ENCODE assay signal across 21 cellular contexts in genomic region chr7:80243425-80243824, GRCh38.
DNase-seq lines count a peak whose midpoint lies in the region; ATAC-seq, FAIRE-seq and TF ChIP-seq lines count a peak whose summit lies in the region.
"Had no signal": no experiment of that assay in that cellular context is flagged by ENCODE, and none has a peak within 500 bp of the region (broad histone marks: within the 10 kb centered on the region; RNA-seq: fewer than 3 reads in every experiment).

No MANE protein-coding gene starts in this region.

- in situ Hi-C loops in IMR-90 (cut with MboI; ENCODE audit: low sequenced_read_pairs), result no loop called here

- H4K20me1 ChIP-seq in IMR-90 (ENCODE audit: insufficient read depth, low read length), result no peaks in the 10 kb centered on the region

- H3K9me3 ChIP-seq in A549, result no peaks in the 10 kb centered on the region
- no peaks in the 10 kb centered on the region for H3K9me3 ChIP-seq in IMR-90 (ENCODE audit: control insufficient read depth, insufficient read depth, low read length)
- H3K9me3 ChIP-seq in parathyroid adenoma (ENCODE audit: control insufficient read depth, low read length), result no peaks in the 10 kb centered on the region
- H3K9me3 ChIP-seq: SK-N-SH had no signal

- H3K79me2 ChIP-seq in parathyroid adenoma, result no peaks in the 10 kb centered on the region

- no peak overlapping the region for H3K56ac ChIP-seq in IMR-90 (ENCODE audit: extremely low read depth, insufficient read depth, low read length)

- H3K36me3 ChIP-seq in IMR-90 (ENCODE audit: control insufficient read depth, insufficient read depth, low read length) (no peaks in the 10 kb centered on the region), parathyroid adenoma (ENCODE audit: control insufficient read depth, insufficient read depth, low read length) (no peaks in the 10 kb centered on the region)

- 79% methylated on average over 4 of the region's 4 CpGs for WGBS in A549 (ENCODE audit: missing lambda C conversion rate)
- 83% methylated on average over 2 of the region's 4 CpGs; no CpG with 5 or more reads in 1 of the 2 experiments for WGBS in IMR-90 (ENCODE audit: extremely low coverage in 2 of 2, insufficient read length in 1 of 2), 2 experiments

- no peak for ATAC-seq in A549
- ATAC-seq in IMR-90 (ENCODE audit: low read depth), result no peak
- no peak for ATAC-seq in HG03565 (IDR thresholded peaks at IDR 0.05; ENCODE audit: unreplicated experiment)

- no peak overlapping the region for H4K5ac ChIP-seq in IMR-90 (ENCODE audit: low read depth, low read length)

- H3K4me1 ChIP-seq in A549 (no peaks in the 10 kb centered on the region), IMR-90 (ENCODE audit: control insufficient read depth, insufficient read depth, low read length) (peaks cover 7% of the 10 kb centered on the region), parathyroid adenoma (no peaks in the 10 kb centered on the region)

- H2BK20ac ChIP-seq in IMR-90 (ENCODE audit: low read depth, low read length), result no peak overlapping the region

- H3K27me3 ChIP-seq in IMR-90 (ENCODE audit: control insufficient read depth, insufficient read depth, low read length), result no peaks in the 10 kb centered on the region
- no peaks in the 10 kb centered on the region for H3K27me3 ChIP-seq in parathyroid adenoma (ENCODE audit: control insufficient read depth, insufficient read depth, low read length)

- no peak for TF ChIP-seq POLR2A in A549 (IDR thresholded peaks at IDR 0.05; ENCODE audit: low read length)
- TF ChIP-seq POLR2A in IMR-90 (IDR thresholded peaks at IDR 0.05; ENCODE audit: low read depth, low read length), result no peak

- no peak overlapping the region for H2BK120ac ChIP-seq in IMR-90 (ENCODE audit: low read depth, low read length)

- DNase-seq in A549 (ENCODE audit: low read depth in 1 of 2, low spot score in 1 of 2) (no peak), IMR-90 (no peak), fibroblast of villous mesenchyme (ENCODE audit: low read depth) (peak; percentile 46), AML-193 (lab: John Stamatoyannopoulos, UW) (no peak), AG08396 (ENCODE audit: low spot score) (no peak), GM10266 (ENCODE audit: extremely low spot score) (no peak)
- DNase-seq: CD8-positive, alpha-beta memory T cell; DMS79; Kasumi-1; NCI-H1105 treated with DMSO at 0.1 percent for 48 hours; NCI-H1694; NCI-H2107; NCI-H510A; NCI-H748 treated with DMSO at 0.1 percent for 48 hours; NK-92 treated with Interleukin-12 subunit alpha and Interleukin-12 subunit beta, amount 100 ng/mL, for 24 hours; OCI-M1; SK-N-SH had no signal

- BruUV-seq in IMR-90 (replicated peaks; lab: Mats Ljungman, UMichigan), result no TSS peak

- H3K23ac ChIP-seq in IMR-90 (ENCODE audit: low read depth, low read length), result no peak overlapping the region

- no peak for TF ChIP-seq EP300 in A549 (IDR thresholded peaks at IDR 0.05)

- CTCF ChIA-PET in A549 (lab: Yijun Ruan, JAX) (no interaction called here), IMR-90 (lab: Yijun Ruan, JAX) (no interaction called here)

- no peak overlapping the region; the same call in 1 of the 2 replicates for H3K14ac ChIP-seq in IMR-90 (replicated peaks; ENCODE audit: low read depth, low read length)

- H2AK9ac ChIP-seq in IMR-90 (replicated peaks; ENCODE audit: low read depth, low read length, poor library complexity), result no peak overlapping the region

- no peak overlapping the region for H2BK15ac ChIP-seq in IMR-90 (ENCODE audit: low read depth, low read length)

- H3K4me2 ChIP-seq in A549, result no peak overlapping the region
- H3K4me2 ChIP-seq in IMR-90 (ENCODE audit: low read depth, low read length), result no peak overlapping the region
- H3K4me2 ChIP-seq in parathyroid adenoma (ENCODE audit: low read length), result peak overlapping the region; percentile 22
- H3K4me2 ChIP-seq: SK-N-SH had no signal

- no peak for FAIRE-seq in A549 (lab: Jason Lieb, UNC)
- FAIRE-seq: A204.1, H54 had no signal

- no peak overlapping the region for H3K27ac ChIP-seq in A549
- no peak overlapping the region for H3K27ac ChIP-seq in IMR-90 (ENCODE audit: insufficient read depth, low read length)
- no peak overlapping the region for H3K27ac ChIP-seq in parathyroid adenoma

- H3K9me1 ChIP-seq in IMR-90 (ENCODE audit: insufficient read depth, low read length), result peaks cover 5% of the 10 kb centered on the region

- no peak overlapping the region for H3K4me3 ChIP-seq in A549
- no peak overlapping the region for H3K4me3 ChIP-seq in IMR-90 (ENCODE audit: insufficient read depth, low read depth, low read length)
- no peak overlapping the region for H3K4me3 ChIP-seq in fibroblast of villous mesenchyme (ENCODE audit: low read depth, low read length)
- H3K4me3 ChIP-seq in parathyroid adenoma (ENCODE audit: low read depth, low read length), result no peak overlapping the region

- intact Hi-C loops in IMR-90 (cut with micrococcal nuclease), result no loop called here

- H2AK5ac ChIP-seq in IMR-90 (ENCODE audit: low read depth, low read length), result no peak overlapping the region; the same call in 1 of the 2 replicates

- dilution Hi-C loops in IMR-90 (cut with HindIII; ENCODE audit: low sequenced_read_pairs, unreplicated experiment), result no loop called here

- POLR2A ChIA-PET in A549 (lab: Yijun Ruan, JAX), result no interaction called here
- POLR2A ChIA-PET in IMR-90 (lab: Charles Lee; ENCODE audit: unreplicated experiment), result no interaction called here

- TF ChIP-seq RAD21 in A549 (conservative IDR thresholded peaks at IDR 0.05 in 1 of 2, IDR thresholded peaks at IDR 0.05 in 1 of 2) (no peak), IMR-90 (IDR thresholded peaks at IDR 0.05; ENCODE audit: low read length) (no peak)

- H2AFZ ChIP-seq in IMR-90 (replicated peaks; ENCODE audit: low read length, poor library complexity), result no peak overlapping the region
- peak overlapping the region; percentile 40 for H2AFZ ChIP-seq in parathyroid adenoma

- no peak overlapping the region for H3K18ac ChIP-seq in IMR-90 (ENCODE audit: low read depth, low read length)

- H4K91ac ChIP-seq in IMR-90 (ENCODE audit: insufficient read depth, low read depth, low read length), result no peak overlapping the region; the same call in 1 of the 2 replicates

- H3K9ac ChIP-seq in IMR-90 (ENCODE audit: low read depth, low read length) (no peak overlapping the region), parathyroid adenoma (no peak overlapping the region)
- H3K9ac ChIP-seq: SK-N-SH had no signal

- no peak for TF ChIP-seq CTCF in A549 (IDR thresholded peaks at IDR 0.05)
- TF ChIP-seq CTCF in IMR-90 (conservative IDR thresholded peaks at IDR 0.05; ENCODE audit: low read depth, low read length), result no peak
- TF ChIP-seq CTCF in fibroblast of villous mesenchyme (IDR thresholded peaks at IDR 0.05; ENCODE audit: insufficient read depth, low read depth, low read length), result no peak
- no peak for TF ChIP-seq CTCF in parathyroid adenoma (IDR thresholded peaks at IDR 0.05)
- no peak for TF ChIP-seq CTCF in GM10266 (IDR thresholded peaks at IDR 0.05; ENCODE audit: control insufficient read depth, insufficient read depth, low read depth, missing control alignments)

- H3K4ac ChIP-seq in IMR-90 (ENCODE audit: low read depth, low read length), result no peak overlapping the region; the same call in 1 of the 2 replicates

- no peaks in the 10 kb centered on the region for H3K79me1 ChIP-seq in IMR-90 (ENCODE audit: low read depth in 1 of 2, low read length in 2 of 2)

- no peak overlapping the region for H2BK5ac ChIP-seq in IMR-90 (ENCODE audit: low read depth, low read length, poor library complexity, severe bottlenecking)

- H4K8ac ChIP-seq in IMR-90 (ENCODE audit: low read depth in 2 of 2, low read length in 2 of 2), result no peak overlapping the region

TF ChIP-seq in A549, 52 proteins besides CTCF, POLR2A, EP300 and RAD21:
- TF ChIP-seq HEYL (CRISPR knock-in tag; IDR thresholded peaks at IDR 0.05), result no peak
- peak; percentile 39 to 50; a peak in 2 of 4 replicates for TF ChIP-seq CEBPB (IDR thresholded peaks at IDR 0.05)

TF ChIP-seq in IMR-90, 13 proteins besides CTCF, POLR2A, EP300 and RAD21:
- TF ChIP-seq BHLHE40 (IDR thresholded peaks at IDR 0.05; ENCODE audit: low read depth, low read length) (no peak), CEBPB (IDR thresholded peaks at IDR 0.05; ENCODE audit: low read depth, low read length) (peak; percentile 71)
